ENCODE assay signal across 12 cellular contexts in genomic region chr19:5313307-5313706, GRCh38. TPM values are rescaled to one million over a fixed set of nuclear protein-coding genes. Genes with fewer than 3 reads are reported as not detected.
DNase-seq lines count a peak whose midpoint lies in the region; ATAC-seq lines count a peak whose summit lies in the region.
"Had no signal": no experiment of that assay in that cellular context is flagged by ENCODE, and none has a peak within 500 bp of the region (broad histone marks: within the 10 kb centered on the region; RNA-seq: fewer than 3 reads in every experiment).

No MANE protein-coding gene starts in this region.

- no peak for ATAC-seq in activated CD4-positive, alpha-beta T cell treated with anti-CD3 and anti-CD28 coated beads for 36 hours
- ATAC-seq in stimulated activated memory B cell treated with anti-CD40 and anti-IgM and Interleukin-4, amounts not matched to agents 10 μg/mL and 1 μg/mL and 100 μg/mL, for 72 hours, result peak; percentile 89
- ATAC-seq in HG03439 (IDR thresholded peaks at IDR 0.05; ENCODE audit: unreplicated experiment), result no peak
- ATAC-seq: lower lobe of right lung had no signal

- H3K27me3 Mint-ChIP-seq in activated CD4-positive, alpha-beta T cell treated with anti-CD3 and anti-CD28 coated beads for 36 hours, result peaks cover 8% of the 10 kb centered on the region
- peaks cover 29% of the 10 kb centered on the region for H3K27me3 Mint-ChIP-seq in stimulated activated memory B cell treated with anti-CD40 and anti-IgM and Interleukin-4, amounts not matched to agents 10 μg/mL and 1 μg/mL and 100 μg/mL, for 72 hours

- H3K36me3 Mint-ChIP-seq in activated CD4-positive, alpha-beta T cell treated with anti-CD3 and anti-CD28 coated beads for 36 hours (ENCODE audit: low read depth), result no peaks in the 10 kb centered on the region
- H3K36me3 Mint-ChIP-seq in stimulated activated memory B cell treated with anti-CD40 and anti-IgM and Interleukin-4, amounts not matched to agents 10 μg/mL and 1 μg/mL and 100 μg/mL, for 72 hours, result no peaks in the 10 kb centered on the region

- H3K4me1 Mint-ChIP-seq in activated CD4-positive, alpha-beta T cell treated with anti-CD3 and anti-CD28 coated beads for 36 hours, result no peaks in the 10 kb centered on the region
- peaks cover 8% of the 10 kb centered on the region for H3K4me1 Mint-ChIP-seq in stimulated activated memory B cell treated with anti-CD40 and anti-IgM and Interleukin-4, amounts not matched to agents 10 μg/mL and 1 μg/mL and 100 μg/mL, for 72 hours

- no peak overlapping the region for H3K4me3 Mint-ChIP-seq in activated CD4-positive, alpha-beta T cell treated with anti-CD3 and anti-CD28 coated beads for 36 hours
- peak overlapping the region; percentile 14 for H3K4me3 Mint-ChIP-seq in stimulated activated memory B cell treated with anti-CD40 and anti-IgM and Interleukin-4, amounts not matched to agents 10 μg/mL and 1 μg/mL and 100 μg/mL, for 72 hours

- POLR2A ChIA-PET in activated CD4-positive, alpha-beta T cell treated with anti-CD3 and anti-CD28 coated beads for 36 hours (lab: Charles Lee), result no interaction called here

- intact Hi-C loops in activated CD4-positive, alpha-beta T cell treated with anti-CD3 and anti-CD28 coated beads for 36 hours (cut with DNase I, micrococcal nuclease), result no loop called here

- DNase-seq in activated CD4-positive, alpha-beta T cell treated with anti-CD3 and anti-CD28 coated beads for 36 hours, result peak; percentile 30
- no peak for DNase-seq in activated CD4-positive, alpha-beta T cell treated with anti-CD3 and anti-CD28 coated beads, Interleukin-2, amount 50 U/mL, for 4 hours
- peak; percentile 62 for DNase-seq in NCI-H2029 (lab: John Stamatoyannopoulos, UW)
- peak; percentile 25 for DNase-seq in astrocyte of the hippocampus (ENCODE audit: low read depth, low spot score)
- DNase-seq in NCI-H146 treated with DMSO at 0.1 percent for 48 hours (lab: John Stamatoyannopoulos, UW; ENCODE audit: unreplicated experiment), result no peak
- DNase-seq in SK-N-DZ (ENCODE audit: low spot score), result no peak
- DNase-seq: activated gamma-delta T cell; lower lobe of right lung; stimulated activated CD4-positive, alpha-beta T cell treated with anti-CD3 and anti-CD28 coated beads, Interleukin-2, amount 100 ng/mL, for 48 hours; uterus had no signal

- no peak overlapping the region for H3K27ac Mint-ChIP-seq in activated CD4-positive, alpha-beta T cell treated with anti-CD3 and anti-CD28 coated beads for 36 hours
- H3K27ac Mint-ChIP-seq in stimulated activated memory B cell treated with anti-CD40 and anti-IgM and Interleukin-4, amounts not matched to agents 10 μg/mL and 1 μg/mL and 100 μg/mL, for 72 hours, result peak overlapping the region; percentile 67

- H3K9me3 Mint-ChIP-seq in activated CD4-positive, alpha-beta T cell treated with anti-CD3 and anti-CD28 coated beads for 36 hours (ENCODE audit: low read depth), result no peaks in the 10 kb centered on the region
- H3K9me3 Mint-ChIP-seq in stimulated activated memory B cell treated with anti-CD40 and anti-IgM and Interleukin-4, amounts not matched to agents 10 μg/mL and 1 μg/mL and 100 μg/mL, for 72 hours, result peaks cover 3% of the 10 kb centered on the region

- CTCF ChIA-PET in activated CD4-positive, alpha-beta T cell treated with anti-CD3 and anti-CD28 coated beads for 36 hours (lab: Charles Lee), result no interaction called here

RNA-seq across cellular contexts. Expression of gene PTPRS, which starts 27.3 kb away (rescaled TPM):
- total RNA-seq in activated CD4-positive, alpha-beta T cell treated with anti-CD3 and anti-CD28 coated beads for 36 hours, result 1 to 10 TPM; 1.8 TPM
- polyA plus RNA-seq in SK-N-DZ (2014; cell fraction: cytosol; rRNA removed), result 50.3 and 56.6 TPM in 2 replicates
- polyA plus RNA-seq in SK-N-DZ (2014; cell fraction: nucleus; rRNA removed), result 70.3 and 104 TPM in 2 replicates

Comparison
In these comparisons a context has a peak if more than half of its experiments do, and no peak if none do; other contexts are left out.
1. DNase-seq: peak in activated CD4-positive, alpha-beta T cell treated with anti-CD3 and anti-CD28 coated beads for 36 hours (single experiment), NCI-H2029 (single experiment) and astrocyte of the hippocampus (single experiment); none in activated CD4-positive, alpha-beta T cell treated with anti-CD3 and anti-CD28 coated beads, Interleukin-2, amount 50 U/mL, for 4 hours (0 of 2), NCI-H146 treated with DMSO at 0.1 percent for 48 hours (single experiment) and SK-N-DZ (single experiment).